Comparison of ENCODE assay signal across 7 cellular contexts in genomic region chr13:32586022-32586900, GRCh38.
DNase-seq lines count a peak whose midpoint lies in the region; ATAC-seq, FAIRE-seq and TF ChIP-seq lines count a peak whose summit lies in the region.

Gene PDS5B (plus strand): TSS chr13:32586452. CDS start chr13:32648773, 62,321 bp downstream.

- DNase-seq in GM18507 (ENCODE audit: extremely low spot score, insufficient read length, low read depth) (peak; percentile 79), NCI-H2029 treated with DMSO at 0.1 percent for 48 hours (lab: John Stamatoyannopoulos, UW) (peak; percentile 30), T-helper 9 cell (peak; percentile 94), astrocyte of the spinal cord (ENCODE audit: low read depth, low spot score) (peak; percentile 96), hippocampal formation (lab: John Stamatoyannopoulos, UW) (peak; percentile 92 to 96), retina (peak; percentile 97)

- TF ChIP-seq CTCF in astrocyte of the spinal cord (IDR thresholded peaks at IDR 0.05; ENCODE audit: low read depth, low read length): peak; percentile 64

- in situ Hi-C loops in astrocyte of the spinal cord (cut with HindIII; ENCODE audit: low sequenced_read_pairs): no loop called here

- peak within 1 kb of the TSS; percentile 66 for H3K4me3 ChIP-seq in astrocyte of the spinal cord (ENCODE audit: low read depth, low read length)

- ATAC-seq in HG02981 (IDR thresholded peaks at IDR 0.05; ENCODE audit: unreplicated experiment): peak; percentile 81

- peak; percentile 96 for FAIRE-seq in GM18507 (lab: Jason Lieb, UNC)

Comparison
In these comparisons a context has a peak if more than half of its experiments do, and no peak if none do; other contexts are left out.
1. Peak in every context shown above with its lines: DNase-seq, ATAC-seq and H3K4me3 ChIP-seq.
2. DNase-seq: peak in every context shown above with its lines; median percentile 97 in retina; 96 in astrocyte of the spinal cord; 94 in T-helper 9 cell; 94 in hippocampal formation; 79 in GM18507; 30 in NCI-H2029 treated with DMSO at 0.1 percent for 48 hours.